8 cellular contexts compared by ENCODE assay signal in the genomic region with DNA sequence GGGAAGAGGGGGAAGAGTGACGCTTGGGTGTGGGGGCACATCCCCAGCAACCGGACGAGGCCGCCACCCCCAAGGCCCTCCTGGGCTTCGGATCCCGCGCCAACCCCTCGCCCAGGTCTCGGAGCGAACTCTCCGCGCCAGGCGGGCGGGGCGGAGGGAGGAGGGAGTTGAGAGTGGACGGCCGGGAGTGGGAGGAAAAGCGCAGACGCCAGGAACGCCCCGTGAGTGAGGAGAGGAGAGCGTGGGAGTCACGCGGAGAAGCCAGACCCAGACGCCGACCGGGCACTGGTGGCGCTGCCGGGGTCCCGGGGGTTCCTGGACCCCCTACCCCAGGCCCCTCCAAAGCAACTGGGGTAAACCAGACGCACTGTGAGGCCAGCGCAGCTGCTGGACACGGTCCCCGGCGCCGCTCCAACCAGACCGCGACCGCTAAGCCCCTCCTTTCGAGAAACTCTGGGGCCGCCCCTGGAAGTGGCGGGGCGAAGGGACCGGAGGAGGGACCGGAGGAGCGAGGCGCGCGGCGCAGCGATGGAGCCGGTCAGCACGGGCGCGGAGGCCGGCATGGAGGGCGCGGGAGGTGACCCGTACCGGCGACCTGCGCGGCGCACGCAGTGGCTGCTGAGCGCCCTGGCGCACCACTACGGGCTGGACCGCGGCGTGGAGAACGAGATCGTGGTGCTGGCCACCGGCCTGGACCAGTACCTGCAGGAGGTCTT.
DNase-seq lines count a peak whose midpoint lies in the region; ATAC-seq and TF ChIP-seq lines count a peak whose summit lies in the region.

TSS of gene EFCC1 (plus strand) at position 204 of the 716 bp plus-strand sequence. CDS start at position 529, 325 bp downstream.

- H3K36me3 ChIP-seq in mucosa of rectum (ENCODE audit: control insufficient read depth in 2 of 2, insufficient read depth in 2 of 2, low read length in 2 of 2): no peaks in the 10 kb centered on the region

- peak within 1 kb of the TSS; percentile 61 to 67 for H3K27ac ChIP-seq in mucosa of rectum (ENCODE audit: low read depth in 2 of 2, low read length in 2 of 2)

- H3K9ac ChIP-seq in mucosa of rectum (ENCODE audit: low read depth in 1 of 2, low read length in 2 of 2): peak within 1 kb of the TSS in 1 of 2 donors; percentile 42

- no peak for ATAC-seq in HG02840 (IDR thresholded peaks at IDR 0.05; ENCODE audit: low FRiP score, unreplicated experiment)
- ATAC-seq in GM18505 (IDR thresholded peaks at IDR 0.05; ENCODE audit: unreplicated experiment): no peak

- peaks cover 21 to 25% of the 10 kb centered on the region in 2 donors for H3K4me1 ChIP-seq in mucosa of rectum (ENCODE audit: control insufficient read depth in 2 of 2, insufficient read depth in 2 of 2, low read length in 2 of 2)

- no peak for TF ChIP-seq POLR2A in GM18505 (IDR thresholded peaks at IDR 0.05; ENCODE audit: borderline replicate concordance, extremely low read depth, insufficient read depth, insufficient read length)

- peaks cover 21 to 22% of the 10 kb centered on the region in 2 donors for H3K27me3 ChIP-seq in mucosa of rectum (ENCODE audit: control insufficient read depth in 2 of 2, insufficient read depth in 2 of 2, low read length in 2 of 2)

- no peak for DNase-seq in AG09309 (ENCODE audit: low read depth)
- peak; percentile 15 for DNase-seq in NCI-H1105 (lab: John Stamatoyannopoulos, UW)
- peak; percentile 86 for DNase-seq in ecto neural progenitor cell (ENCODE audit: low spot score)
- no peak for DNase-seq in SW480 (ENCODE audit: low spot score)
- DNase-seq in DMS53 treated with DMSO at 0.1 percent for 48 hours (lab: John Stamatoyannopoulos, UW; ENCODE audit: unreplicated experiment): no peak

- peak within 1 kb of the TSS; percentile 21 for H3K4me3 ChIP-seq in AG09309 (ENCODE audit: control insufficient read depth, low read depth, low read length)
- H3K4me3 ChIP-seq in mucosa of rectum (ENCODE audit: low read length in 2 of 2): peak within 1 kb of the TSS; percentile 58 to 65

- no peak for TF ChIP-seq CTCF in AG09309 (IDR thresholded peaks at IDR 0.05; ENCODE audit: control insufficient read depth, insufficient read depth, low read depth, low read length, missing control alignments)

- H3K9me3 ChIP-seq in mucosa of rectum (ENCODE audit: control insufficient read depth in 2 of 2, low read length in 2 of 2): no peaks in the 10 kb centered on the region

Comparison
In these comparisons a context has a peak if more than half of its experiments do, and no peak if none do; other contexts are left out.
1. DNase-seq: peak in NCI-H1105 (single experiment) and ecto neural progenitor cell (single experiment); none in AG09309 (single experiment), SW480 (single experiment) and DMS53 treated with DMSO at 0.1 percent for 48 hours (single experiment).